In the genomic region with DNA sequence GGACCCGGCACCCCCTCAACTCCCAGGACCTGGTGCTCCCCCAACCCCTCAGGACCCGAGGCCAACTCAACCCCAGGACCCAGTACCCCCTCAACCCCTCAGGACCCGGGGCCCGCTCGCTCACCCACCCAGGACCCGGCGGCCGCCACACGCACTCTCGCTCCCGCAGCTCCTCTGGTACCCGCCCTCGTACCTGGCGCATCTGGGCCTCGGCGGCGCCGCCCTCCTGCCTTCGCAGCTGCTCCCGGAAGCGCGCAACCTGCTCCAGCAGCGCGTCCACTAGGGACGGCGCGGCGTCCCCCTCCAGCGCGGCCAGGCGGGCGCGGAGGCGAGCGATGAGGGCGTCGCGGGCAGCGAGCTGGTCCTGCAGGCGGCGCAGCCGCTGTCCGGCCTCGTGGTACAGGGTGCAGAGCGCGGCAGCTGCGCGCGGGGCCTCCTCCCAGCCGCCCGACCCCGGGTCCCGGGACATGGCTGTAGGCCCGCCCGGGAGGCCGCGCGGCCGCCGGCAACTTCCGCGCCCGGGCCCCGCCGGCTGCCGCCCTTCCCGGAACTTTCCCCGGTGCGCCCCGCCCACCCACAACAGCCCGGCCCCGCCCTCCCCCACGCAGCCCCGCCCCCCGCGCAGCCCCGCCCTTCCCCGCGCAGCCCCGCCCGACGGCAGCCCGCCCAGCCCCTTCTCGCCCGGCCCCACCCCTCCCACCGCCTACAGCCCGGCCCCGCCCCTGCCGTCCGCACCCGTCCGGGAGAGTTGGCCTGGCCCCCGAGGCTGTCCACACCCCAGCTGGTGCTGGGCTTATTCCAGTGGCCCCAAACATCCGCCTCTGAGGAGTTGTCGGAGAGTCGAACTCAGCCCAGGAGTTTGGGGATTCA, we compare ENCODE assay signal across 8 cellular contexts. TPM values are rescaled to one million over a fixed set of nuclear protein-coding genes. Genes with fewer than 3 reads are reported as not detected.
DNase-seq lines count a peak whose midpoint lies in the region; ATAC-seq, FAIRE-seq and TF ChIP-seq lines count a peak whose summit lies in the region.

A gene with protein sequence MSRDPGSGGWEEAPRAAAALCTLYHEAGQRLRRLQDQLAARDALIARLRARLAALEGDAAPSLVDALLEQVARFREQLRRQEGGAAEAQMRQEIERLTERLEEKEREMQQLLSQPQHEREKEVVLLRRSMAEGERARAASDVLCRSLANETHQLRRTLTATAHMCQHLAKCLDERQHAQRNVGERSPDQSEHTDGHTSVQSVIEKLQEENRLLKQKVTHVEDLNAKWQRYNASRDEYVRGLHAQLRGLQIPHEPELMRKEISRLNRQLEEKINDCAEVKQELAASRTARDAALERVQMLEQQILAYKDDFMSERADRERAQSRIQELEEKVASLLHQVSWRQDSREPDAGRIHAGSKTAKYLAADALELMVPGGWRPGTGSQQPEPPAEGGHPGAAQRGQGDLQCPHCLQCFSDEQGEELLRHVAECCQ (minus strand): TSS at position 516 of the 870 bp plus-strand sequence. CDS start 47 bp downstream, at position 469.

- WGBS in psoas muscle, 3 donors: 1% methylated on average over 32 to 91 of the region's 96 CpGs

- H3K4me3 ChIP-seq in Loucy (ENCODE audit: low read length, poor library complexity, severe bottlenecking): peak within 1 kb of the TSS; percentile 90
- H3K4me3 ChIP-seq in left ventricle myocardium inferior: peak within 1 kb of the TSS; percentile 96
- H3K4me3 ChIP-seq in psoas muscle: peak within 1 kb of the TSS; percentile 91

- peak within 1 kb of the TSS; percentile 93 for H3K27ac ChIP-seq in left ventricle myocardium inferior (replicated peaks)
- H3K27ac ChIP-seq in psoas muscle: peak within 1 kb of the TSS; percentile 92

- H3K4me2 ChIP-seq in Loucy (ENCODE audit: low read depth, low read length, poor library complexity, severe bottlenecking): peak within 1 kb of the TSS; percentile 92

- no peak for TF ChIP-seq CTCF in Loucy (conservative IDR thresholded peaks at IDR 0.05; ENCODE audit: low read length)
- peak; percentile 65 for TF ChIP-seq CTCF in left ventricle myocardium inferior (IDR thresholded peaks at IDR 0.05; ENCODE audit: borderline replicate concordance)
- TF ChIP-seq CTCF in psoas muscle (IDR thresholded peaks at IDR 0.05): peak; percentile 41

- H3K79me2 ChIP-seq in Loucy (ENCODE audit: insufficient read depth, low read length): peaks cover 38% of the 10 kb centered on the region

- H3K9me2 ChIP-seq in Loucy (replicated peaks; ENCODE audit: low read depth, low read length): no peaks in the 10 kb centered on the region

- peaks cover 17% of the 10 kb centered on the region for H3K4me1 ChIP-seq in Loucy (ENCODE audit: insufficient read depth, low read length, poor library complexity, severe bottlenecking)
- H3K4me1 ChIP-seq in left ventricle myocardium inferior: peaks cover 44% of the 10 kb centered on the region
- peaks cover 13% of the 10 kb centered on the region for H3K4me1 ChIP-seq in psoas muscle

- intact Hi-C loops in left ventricle myocardium inferior (cut with micrococcal nuclease): no loop called here
- intact Hi-C loops in psoas muscle (cut with DNase I): no loop called here

- ATAC-seq in GM21786 (IDR thresholded peaks at IDR 0.05; ENCODE audit: unreplicated experiment) (peak; percentile 56), psoas muscle (peak; percentile 82 to 87 (median 84))

- H4K20me1 ChIP-seq in Loucy (ENCODE audit: insufficient read depth, low read length, poor library complexity, severe bottlenecking): peaks cover 14% of the 10 kb centered on the region

- H3F3A ChIP-seq in Loucy (ENCODE audit: low read depth): no peaks in the 10 kb centered on the region

- peak within 1 kb of the TSS; percentile 87 for H2AFZ ChIP-seq in Loucy (ENCODE audit: low read length)

- H3K9ac ChIP-seq in Loucy (ENCODE audit: low read depth, low read length, poor library complexity, severe bottlenecking): peak within 1 kb of the TSS; percentile 90

- H3K27me3 ChIP-seq in Loucy (ENCODE audit: insufficient read depth, low read length, poor library complexity, severe bottlenecking) (no peaks in the 10 kb centered on the region), left ventricle myocardium inferior (ENCODE audit: low read depth) (no peaks in the 10 kb centered on the region), psoas muscle (ENCODE audit: insufficient read depth in 3 of 3, low read length in 2 of 3) (no peaks in the 10 kb centered on the region)

- H3K36me3 ChIP-seq in Loucy (ENCODE audit: insufficient read depth, low read length) (no peaks in the 10 kb centered on the region), left ventricle myocardium inferior (no peaks in the 10 kb centered on the region), psoas muscle (ENCODE audit: insufficient read depth in 1 of 2, low read depth in 1 of 2) (peaks cover 0 to 2% of the 10 kb centered on the region in 2 donors)

- DNase-seq in ELR (ENCODE audit: low read depth) (peak; percentile 84), T-helper 1 cell (peak; percentile 68 to 80 (median 73)), amniotic epithelial cell (ENCODE audit: low read depth) (peak; percentile 62), left ventricle myocardium inferior (peak; percentile 90), psoas muscle (peak; percentile 90 to 94), urothelium cell line (ENCODE audit: low spot score) (peak; percentile 89)

- H3K9me3 ChIP-seq in Loucy (ENCODE audit: insufficient read depth, low read depth, low read length): no peaks in the 10 kb centered on the region
- H3K9me3 ChIP-seq in left ventricle myocardium inferior (replicated peaks): no peaks in the 10 kb centered on the region
- H3K9me3 ChIP-seq in psoas muscle: no peaks in the 10 kb centered on the region

- FAIRE-seq in urothelium cell line (lab: Jason Lieb, UNC): no peak

RNA-seq across cellular contexts. Expression of the gene that starts here (rescaled TPM):
- total RNA-seq in left ventricle myocardium inferior: 19.4 TPM
- 10 to 100 TPM; 16.3 to 44.6 (median 32.4) TPM for total RNA-seq in psoas muscle
- 10 to 100 TPM; 45.9 to 66.2 (median 59.5) TPM for polyA plus RNA-seq in psoas muscle

Comparison
In these comparisons a context has a peak if more than half of its experiments do, and no peak if none do; other contexts are left out.
1. Peak in every context shown above with its lines: DNase-seq, ATAC-seq, H3K4me3 ChIP-seq and H3K27ac ChIP-seq.